ENCODE assay signal across 8 cellular contexts in genomic region chr5:141877478-141878185, GRCh38. TPM values are rescaled to one million over a fixed set of nuclear protein-coding genes. Genes with fewer than 3 reads are reported as not detected.
DNase-seq lines count a peak whose midpoint lies in the region; ATAC-seq and TF ChIP-seq lines count a peak whose summit lies in the region.

No MANE protein-coding gene starts in this region.

- H3K36me3 ChIP-seq in MM.1S (replicated peaks; ENCODE audit: insufficient read depth, low read length) (no peaks in the 10 kb centered on the region), adipocyte (ENCODE audit: control insufficient read depth, insufficient read depth, low read length, severe bottlenecking) (no peaks in the 10 kb centered on the region)

- no peaks in the 10 kb centered on the region for H3K9me2 ChIP-seq in MM.1S (replicated peaks; ENCODE audit: insufficient read depth, low read length)

- peak overlapping the region; percentile 95 for H3K4me2 ChIP-seq in MM.1S (ENCODE audit: low read depth, low read length)

- peak overlapping the region; percentile 53 for H2AFZ ChIP-seq in MM.1S (ENCODE audit: low read length)

- peaks cover 4% of the 10 kb centered on the region for H3F3A ChIP-seq in MM.1S (ENCODE audit: insufficient read depth, low read length)

- no peaks in the 10 kb centered on the region for H3K79me2 ChIP-seq in MM.1S (ENCODE audit: low read length)

- intact Hi-C loops in sciatic nerve (cut with DNase I) = loop anchor here (5.0 to 10.0 kb wide), 2 partner anchors 87 to 175 kb away; partner anchors contain the start of gene RNF14

- peak overlapping the region; percentile 49 for H3K4me3 ChIP-seq in AG10803 (ENCODE audit: low read length)
- H3K4me3 ChIP-seq in MM.1S (ENCODE audit: low read length) = peak overlapping the region; percentile 71
- H3K4me3 ChIP-seq in adipocyte (ENCODE audit: low read length) = peak overlapping the region; percentile 70

- H4K20me1 ChIP-seq in MM.1S (ENCODE audit: insufficient read depth, low read length) = no peaks in the 10 kb centered on the region

- H3K9me3 ChIP-seq in MM.1S (replicated peaks; ENCODE audit: insufficient read depth, low read length) = no peaks in the 10 kb centered on the region
- H3K9me3 ChIP-seq in adipocyte (ENCODE audit: control insufficient read depth, low read length) = no peaks in the 10 kb centered on the region

- DNase-seq in AG10803 (ENCODE audit: low read depth) (no peak), MM.1S (peak; percentile 17), adipocyte (ENCODE audit: low read depth) (peak; percentile 36), islet precursor cell (peak; percentile 67), sciatic nerve (ENCODE audit: low spot score) (no peak), middle frontal gyrus (ENCODE audit: extremely low spot score, low spot score) (no peak)
- peak; percentile 18 for DNase-seq in stimulated activated CD4-positive, alpha-beta T cell treated with anti-CD3 and anti-CD28 coated beads, Interleukin-4, amount 100 ng/mL, for 24 hours

- peak overlapping the region; percentile 70 for H3K9ac ChIP-seq in MM.1S (ENCODE audit: low read length)
- no peak overlapping the region for H3K9ac ChIP-seq in adipocyte (ENCODE audit: low read length)

- ATAC-seq in sciatic nerve (no peak), HG03469 (IDR thresholded peaks at IDR 0.05; ENCODE audit: unreplicated experiment) (no peak)

- peaks cover 37% of the 10 kb centered on the region for H3K4me1 ChIP-seq in MM.1S (ENCODE audit: low read length)
- peaks cover 29% of the 10 kb centered on the region for H3K4me1 ChIP-seq in adipocyte (ENCODE audit: control insufficient read depth, insufficient read depth, low read length)

- H3K27me3 ChIP-seq in MM.1S (replicated peaks; ENCODE audit: insufficient read depth, low read length) (peaks cover 26% of the 10 kb centered on the region), adipocyte (replicated peaks; ENCODE audit: control insufficient read depth, insufficient read depth, low read length) (peaks cover 69% of the 10 kb centered on the region)

- no peak for TF ChIP-seq CTCF in AG10803 (conservative IDR thresholded peaks at IDR 0.05; ENCODE audit: low read length)
- TF ChIP-seq CTCF in MM.1S (IDR thresholded peaks at IDR 0.05; ENCODE audit: low read length) = no peak

- no peak overlapping the region for H3K27ac ChIP-seq in MM.1S (ENCODE audit: low read length)

RNA-seq across cellular contexts. Expression of gene PCDH1, which starts 0.6 kb away (rescaled TPM):
- total RNA-seq in sciatic nerve = 36.4 TPM

RNA-seq across cellular contexts. Expression of gene DELE1, which starts 46.0 kb away (rescaled TPM):
- total RNA-seq in sciatic nerve = 73.3 TPM

Comparison
In these comparisons a context has a peak if more than half of its experiments do, and no peak if none do; other contexts are left out.
1. DNase-seq: peak in MM.1S (single experiment), adipocyte (single experiment), islet precursor cell (single experiment) and stimulated activated CD4-positive, alpha-beta T cell treated with anti-CD3 and anti-CD28 coated beads, Interleukin-4, amount 100 ng/mL, for 24 hours (single experiment); none in AG10803 (single experiment), sciatic nerve (single experiment) and middle frontal gyrus (single experiment).
2. Peak in every context shown above with its lines, with median percentiles within 50 percentile points of each other: H3K4me3 ChIP-seq.